Comparison of ENCODE assay signal across 16 cellular contexts in genomic region chr9:134230092-134230941, GRCh38.
A peak's percentile ranks its signal among the peaks of the same experiment; 100 is the strongest.
DNase-seq lines count a peak whose midpoint lies in the region; ATAC-seq and TF ChIP-seq lines count a peak whose summit lies in the region.
"Had no signal": no experiment of that assay in that cellular context is flagged by ENCODE, and none has a peak within 500 bp of the region (broad histone marks: within the 10 kb centered on the region; RNA-seq: fewer than 3 reads in every experiment).

No MANE protein-coding gene starts in this region.

- H4K20me1 ChIP-seq in SK-N-SH (ENCODE audit: insufficient read depth): no peaks in the 10 kb centered on the region

- CTCF ChIA-PET in SK-N-SH (lab: Yijun Ruan, JAX): interaction anchor here (0.8 to 1.2 kb wide), 3 partner anchors 19 to 213 kb away, joined by 3 to 5 read pairs (median 3); no protein-coding TSS in a partner anchor

- H3K79me2 ChIP-seq in SK-N-SH (ENCODE audit: insufficient read depth): no peaks in the 10 kb centered on the region

- POLR2A ChIA-PET in SK-N-SH (lab: Yijun Ruan, JAX): no interaction called here

- DNase-seq in NCI-H1092 treated with DMSO at 0.1 percent for 48 hours (lab: John Stamatoyannopoulos, UW) (peak; percentile 7), NCI-H1092 (lab: John Stamatoyannopoulos, UW) (no peak), GM13976 (ENCODE audit: low spot score) (peak; percentile 37), stomach (no peak), superior temporal gyrus (ENCODE audit: extremely low spot score) (no peak), SK-N-SH (no peak)
- DNase-seq: 8988T; activated CD8-positive, alpha-beta memory T cell treated with anti-CD3 and anti-CD28 coated beads, Interleukin-2, amount 50 U/mL, for 48 hours; activated effector memory CD4-positive, alpha-beta T cell treated with anti-CD3 and anti-CD28 coated beads, Interleukin-2, amount 50 U/mL, for 16 hours; GDM1; NCI-H187; stimulated activated CD4-positive, alpha-beta T cell treated with anti-CD3 and anti-CD28 coated beads, Interleukin-15, amount 100 ng/mL, for 24 hours; T-cell had no signal

- ATAC-seq in GM21723 (IDR thresholded peaks at IDR 0.05; ENCODE audit: unreplicated experiment): no peak
- ATAC-seq: HCT116, T-cell had no signal

- H3K4me2 ChIP-seq in SK-N-SH: no peak overlapping the region

- in situ Hi-C loops in GM13976 (cut with MboI; ENCODE audit: low sequenced_read_pairs, unreplicated experiment): no loop called here

- no peaks in the 10 kb centered on the region for H3K36me3 ChIP-seq in esophagus (ENCODE audit: control insufficient read depth in 2 of 2, insufficient read depth in 2 of 2, low read length in 1 of 2)
- H3K36me3 ChIP-seq in stomach: no peaks in the 10 kb centered on the region
- H3K36me3 ChIP-seq in SK-N-SH (replicated peaks in 1 of 2; ENCODE audit: control insufficient read depth in 1 of 2, insufficient read depth in 2 of 2, low read length in 1 of 2): no peaks in the 10 kb centered on the region

- TF ChIP-seq CTCF in GM13976 (IDR thresholded peaks at IDR 0.05; ENCODE audit: borderline replicate concordance, control extremely low read depth, extremely low read depth, insufficient read depth, missing control alignments) (no peak), stomach (IDR thresholded peaks at IDR 0.05) (no peak), SK-N-SH (IDR thresholded peaks at IDR 0.05) (no peak)

- TF ChIP-seq RAD21 in SK-N-SH (IDR thresholded peaks at IDR 0.05; ENCODE audit: low read length): no peak

- H3K27me3 ChIP-seq in esophagus (ENCODE audit: control insufficient read depth in 1 of 2, insufficient read depth in 2 of 2, low read length in 2 of 2) (no peaks in the 10 kb centered on the region), stomach (peaks cover 0 to 24% (median 6%) of the 10 kb centered on the region in 3 donors), SK-N-SH (ENCODE audit: insufficient read depth) (0 out of 2 replicates have a peak, but pooled peaks cover 9% of the 10 kb centered on the region)

- no peak overlapping the region for H2AFZ ChIP-seq in SK-N-SH (ENCODE audit: low read depth)

- H3K4me1 ChIP-seq in esophagus (ENCODE audit: control insufficient read depth in 2 of 2, insufficient read depth in 2 of 2, low read length in 1 of 2) (peaks cover 7 to 25% of the 10 kb centered on the region in 2 donors), stomach (peaks cover 16 to 40% (median 28%) of the 10 kb centered on the region in 4 donors), SK-N-SH (ENCODE audit: control insufficient read depth in 1 of 2, insufficient read depth in 2 of 2, low read depth in 1 of 2, low read length in 1 of 2) (peaks cover 0 to 4% of the 10 kb centered on the region in 2 experiments; a peak in 1 of 4 replicates)

- TF ChIP-seq EP300 in stomach (IDR thresholded peaks at IDR 0.05): no peak
- no peak for TF ChIP-seq EP300 in SK-N-SH (IDR thresholded peaks at IDR 0.05; ENCODE audit: borderline replicate concordance in 1 of 2, low read depth in 1 of 2, low read length in 1 of 2)

- intact Hi-C loops in stomach (cut with DNase I; ENCODE audit: low total_unique reads): no loop called here

- WGBS in esophagus, 2 donors: 54 to 66% methylated on average over 28 of the region's 28 CpGs
- 77 to 83% (median 83%) methylated on average over 22 to 28 of the region's 28 CpGs for WGBS in stomach, 5 donors
- WGBS in SK-N-SH (ENCODE audit: low lambda C conversion rate): 68% methylated on average over 13 of the region's 28 CpGs

- no peaks in the 10 kb centered on the region for H3F3A ChIP-seq in SK-N-SH (replicated peaks; ENCODE audit: insufficient read depth)

- no peak for TF ChIP-seq POLR2A in stomach (IDR thresholded peaks at IDR 0.05)

- H3K9me2 ChIP-seq in SK-N-SH: no peaks in the 10 kb centered on the region

- H3K4me3 ChIP-seq in esophagus (ENCODE audit: low read depth in 1 of 2, low read length in 2 of 2) (no peak overlapping the region), stomach (no peak overlapping the region), SK-N-SH (ENCODE audit: low read depth in 2 of 2, low read length in 1 of 2) (no peak overlapping the region)

- H3K9me3 ChIP-seq in esophagus (ENCODE audit: control insufficient read depth in 2 of 2, insufficient read depth in 1 of 2, low read depth in 1 of 2, low read length in 1 of 2) (peaks cover 0 to 4% of the 10 kb centered on the region in 2 donors), stomach (no peaks in the 10 kb centered on the region), SK-N-SH (no peaks in the 10 kb centered on the region)

- H3K27ac ChIP-seq in esophagus (ENCODE audit: low read depth in 2 of 2, low read length in 1 of 2) (peak overlapping the region; percentile 31 to 44), stomach (peak overlapping the region in 3 of 5 donors; percentile 56 to 79 (median 77)), SK-N-SH (ENCODE audit: low read depth in 2 of 2, low read length in 1 of 2) (no peak overlapping the region)

- H3K9ac ChIP-seq in SK-N-SH: no peak overlapping the region

TF ChIP-seq in SK-N-SH, 30 proteins besides CTCF, POLR2A, EP300 and RAD21:
- TF ChIP-seq SIN3A (IDR thresholded peaks at IDR 0.05; ENCODE audit: borderline replicate concordance, low read depth, low read length) (no peak), GABPA (IDR thresholded peaks at IDR 0.05; ENCODE audit: low read depth) (no peak), FOXM1 (IDR thresholded peaks at IDR 0.05; ENCODE audit: low read depth) (no peak), JUND (IDR thresholded peaks at IDR 0.05) (no peak), GATA2 (CRISPR knock-in tag; IDR thresholded peaks at IDR 0.05) (no peak), POLR2AphosphoS5 (IDR thresholded peaks at IDR 0.05; ENCODE audit: low read depth, low read length) (no peak)

Comparison
In these comparisons a context has a peak if more than half of its experiments do, and no peak if none do; other contexts are left out.
1. DNase-seq: peak in NCI-H1092 treated with DMSO at 0.1 percent for 48 hours (single experiment) and GM13976 (single experiment); none in NCI-H1092 (single experiment), stomach (single experiment), superior temporal gyrus (single experiment) and SK-N-SH (single experiment).
2. H3K27ac ChIP-seq: peak in esophagus (2 of 2) and stomach (3 of 5); none in SK-N-SH (0 of 2).